Comparison of ENCODE assay signal across 6 cellular contexts in the genomic region with DNA sequence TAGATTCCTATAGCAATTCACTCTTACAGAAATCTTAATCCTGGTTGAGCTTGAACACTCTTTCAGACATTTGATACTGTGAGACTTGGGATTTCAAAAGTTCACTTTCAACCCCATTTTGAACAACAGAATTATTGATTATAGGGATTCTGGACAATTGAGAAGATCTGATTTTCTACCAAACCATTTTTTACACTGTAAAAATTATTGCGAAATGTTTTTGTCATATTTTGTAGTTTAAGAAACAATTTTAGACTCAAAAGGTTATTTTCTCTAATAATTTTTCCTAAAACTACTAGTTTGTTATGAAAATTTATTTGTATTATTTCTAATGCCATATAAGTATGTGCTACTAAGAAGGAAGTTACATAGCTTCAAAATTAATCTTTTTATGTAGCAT.
"Had no signal": no experiment of that assay in that cellular context is flagged by ENCODE, and none has a peak within 500 bp of the region (broad histone marks: within the 10 kb centered on the region; RNA-seq: fewer than 3 reads in every experiment).

No MANE protein-coding gene starts in this region.

- H3K9me3 ChIP-seq: right atrium auricular region, suprapubic skin, transverse colon, vagina had no signal

- H3K27me3 ChIP-seq: right atrium auricular region, suprapubic skin, transverse colon, vagina had no signal

- H3K27ac ChIP-seq: right atrium auricular region, suprapubic skin, vagina had no signal

- DNase-seq: activated effector memory CD4-positive, alpha-beta T cell treated with anti-CD3 and anti-CD28 coated beads, Interleukin-2, amount 50 U/mL, for 16 hours had no signal

- H3K4me3 ChIP-seq: lung, right atrium auricular region, suprapubic skin, transverse colon, vagina had no signal

- H3K36me3 ChIP-seq: right atrium auricular region, suprapubic skin, transverse colon had no signal

- H3K4me1 ChIP-seq: right atrium auricular region, suprapubic skin, transverse colon, vagina had no signal
